In genomic region chr1:69930396-69930795, GRCh38 we compare ENCODE assay signal across 7 cellular contexts.
"Had no signal": no experiment of that assay in that cellular context is flagged by ENCODE, and none has a peak within 500 bp of the region (broad histone marks: within the 10 kb centered on the region; RNA-seq: fewer than 3 reads in every experiment).

No MANE protein-coding gene starts in this region.

- H2AFZ ChIP-seq: GM23338 had no signal

- H3K36me3 ChIP-seq: HAP-1 had no signal

- H3K4me2 ChIP-seq: GM23338 had no signal

- H3K4me3 ChIP-seq: GM23338, HAP-1 had no signal

- H3K9me3 ChIP-seq: HAP-1 had no signal

- H3K27ac ChIP-seq: HL-60 had no signal

- ATAC-seq: GM23338, HCT116, HepG2 had no signal

- DNase-seq: HFFc6, KBM-7 had no signal

- H3K4me1 ChIP-seq: HAP-1 had no signal
